Comparison of ENCODE assay signal across 13 cellular contexts in genomic region chr17:39627170-39627716, GRCh38. TPM values are rescaled to one million over a fixed set of nuclear protein-coding genes. Genes with fewer than 3 reads are reported as not detected.
DNase-seq lines count a peak whose midpoint lies in the region; ATAC-seq and TF ChIP-seq lines count a peak whose summit lies in the region.
"Had no signal": no experiment of that assay in that cellular context is flagged by ENCODE, and none has a peak within 500 bp of the region (broad histone marks: within the 10 kb centered on the region; RNA-seq: fewer than 3 reads in every experiment).

No MANE protein-coding gene starts in this region.

- H3K27ac ChIP-seq in ACC112 (ENCODE audit: low read depth, low read length) = no peak overlapping the region
- H3K27ac ChIP-seq in Panc1 (ENCODE audit: low read length) = peak overlapping the region; percentile 48
- no peak overlapping the region for H3K27ac ChIP-seq in ovary

- peaks cover 7% of the 10 kb centered on the region for H3K4me1 ChIP-seq in ACC112 (ENCODE audit: control insufficient read depth, insufficient read depth, low read length, unreplicated experiment)
- peaks cover 16% of the 10 kb centered on the region for H3K4me1 ChIP-seq in Panc1 (ENCODE audit: control insufficient read depth, insufficient read depth, low read length)
- H3K4me1 ChIP-seq in ovary (ENCODE audit: insufficient read depth) = peaks cover 2% of the 10 kb centered on the region

- H3K9me3 ChIP-seq in Panc1 (ENCODE audit: control insufficient read depth, insufficient read depth, low read depth, low read length) = no peaks in the 10 kb centered on the region
- no peaks in the 10 kb centered on the region for H3K9me3 ChIP-seq in ovary

- POLR2A ChIA-PET in Panc1 (lab: Charles Lee) = no interaction called here

- H3K4me3 ChIP-seq in ACC112 (ENCODE audit: low read depth, low read length) = peak overlapping the region; percentile 70
- peak overlapping the region; percentile 38 to 52 for H3K4me3 ChIP-seq in Panc1 (ENCODE audit: low read depth in 2 of 2, low read length in 2 of 2)
- H3K4me3 ChIP-seq in fibroblast of the aortic adventitia (ENCODE audit: low read depth, low read length) = peak overlapping the region; percentile 49
- peak overlapping the region; percentile 26 for H3K4me3 ChIP-seq in ovary
- H3K4me3 ChIP-seq: GM12878 had no signal

- intact Hi-C loops in Panc1 (cut with micrococcal nuclease; ENCODE audit: unreplicated experiment) = loop anchor here (5.0 kb wide), 1 partner anchor 125 kb away; no protein-coding TSS in a partner anchor
- intact Hi-C loops in ovary (cut with DNase I) = loop anchor here in 2 of 4 donors (5.0 to 10.0 kb wide), 2 partner anchors 82 to 125 kb away; no protein-coding TSS in a partner anchor

- H3K36me3 ChIP-seq in ACC112 (ENCODE audit: insufficient read depth, low read length) (no peaks in the 10 kb centered on the region), Panc1 (ENCODE audit: control insufficient read depth, insufficient read depth, low read length) (no peaks in the 10 kb centered on the region), ovary (no peaks in the 10 kb centered on the region)

- in situ Hi-C loops in Panc1 (cut with HindIII; ENCODE audit: low pct_unique_long_range_greater_than_20kb, low sequenced_read_pairs) = no loop called here

- H3K27me3 Mint-ChIP-seq in type B pancreatic cell = peaks cover 62% of the 10 kb centered on the region
- H3K27me3 Mint-ChIP-seq in activated naive CD8-positive, alpha-beta T cell treated with anti-CD3 and anti-CD28 coated beads for 36 hours = peaks cover 42% of the 10 kb centered on the region

- no peaks in the 10 kb centered on the region for H3K36me3 Mint-ChIP-seq in type B pancreatic cell
- no peaks in the 10 kb centered on the region for H3K36me3 Mint-ChIP-seq in activated naive CD8-positive, alpha-beta T cell treated with anti-CD3 and anti-CD28 coated beads for 36 hours
- H3K36me3 Mint-ChIP-seq: CD4-positive, CD25-positive, alpha-beta regulatory T cell had no signal

- TF ChIP-seq CTCF in Panc1 (IDR thresholded peaks at IDR 0.05) (no peak), fibroblast of the aortic adventitia (IDR thresholded peaks at IDR 0.05; ENCODE audit: insufficient read depth, low read length) (no peak), ovary (IDR thresholded peaks at IDR 0.05) (no peak), type B pancreatic cell (conservative IDR thresholded peaks at IDR 0.05) (no peak)

- peaks cover 11% of the 10 kb centered on the region for H3K4me1 Mint-ChIP-seq in type B pancreatic cell (ENCODE audit: unreplicated experiment)
- H3K4me1 Mint-ChIP-seq in activated naive CD8-positive, alpha-beta T cell treated with anti-CD3 and anti-CD28 coated beads for 36 hours = peaks cover 14% of the 10 kb centered on the region

- no peaks in the 10 kb centered on the region for H3K79me2 ChIP-seq in ACC112 (ENCODE audit: control insufficient read depth, insufficient read depth, low read length, unreplicated experiment)

- WGBS in ovary, 3 donors = 0 to 2% (median 2%) methylated on average over 23 to 60 of the region's 60 CpGs

- no peak for TF ChIP-seq EP300 in ovary (IDR thresholded peaks at IDR 0.05)

- no peak overlapping the region for H3K4me3 Mint-ChIP-seq in type B pancreatic cell
- H3K4me3 Mint-ChIP-seq in activated naive CD8-positive, alpha-beta T cell treated with anti-CD3 and anti-CD28 coated beads for 36 hours = no peak overlapping the region

- TF ChIP-seq POLR2A in ovary (IDR thresholded peaks at IDR 0.05) = no peak

- ATAC-seq in Panc1 (no peak), GM18907 (IDR thresholded peaks at IDR 0.05; ENCODE audit: unreplicated experiment) (no peak)
- ATAC-seq: GM12878 had no signal

- H2AFZ ChIP-seq in ACC112 (ENCODE audit: low read length, unreplicated experiment) = peak overlapping the region; percentile 76

- no peak overlapping the region for H3K27ac Mint-ChIP-seq in type B pancreatic cell
- H3K27ac Mint-ChIP-seq in activated naive CD8-positive, alpha-beta T cell treated with anti-CD3 and anti-CD28 coated beads for 36 hours = no peak overlapping the region
- H3K27ac Mint-ChIP-seq: CD4-positive, CD25-positive, alpha-beta regulatory T cell had no signal

- CTCF ChIA-PET in Panc1 (lab: Charles Lee) = interaction anchor here (0.6 kb wide), 2 partner anchors 44 to 72 kb away, joined by 4 read pairs; partner anchors contain the start of gene ERBB2

- no TSS peak for BruUV-seq in Panc1 (replicated peaks; lab: Mats Ljungman, UMichigan)

- H3K9me3 Mint-ChIP-seq in type B pancreatic cell = no peaks in the 10 kb centered on the region
- no peaks in the 10 kb centered on the region for H3K9me3 Mint-ChIP-seq in activated naive CD8-positive, alpha-beta T cell treated with anti-CD3 and anti-CD28 coated beads for 36 hours

- peaks cover 43% of the 10 kb centered on the region for H3K27me3 ChIP-seq in ACC112 (ENCODE audit: insufficient read depth, low read length)
- no peaks in the 10 kb centered on the region for H3K27me3 ChIP-seq in Panc1 (ENCODE audit: control insufficient read depth, insufficient read depth, low read length)
- H3K27me3 ChIP-seq in ovary = no peaks in the 10 kb centered on the region

- DNase-seq in Panc1 (ENCODE audit: low read depth, low spot score) (no peak), fibroblast of the aortic adventitia (ENCODE audit: low read depth) (no peak), ovary (no peak), type B pancreatic cell (ENCODE audit: extremely low spot score, unreplicated experiment) (no peak), HUDEP-2 (lab: John Stamatoyannopoulos, UW; ENCODE audit: unreplicated experiment in 76 of 76) (no peak)
- DNase-seq in activated naive CD8-positive, alpha-beta T cell treated with anti-CD3 and anti-CD28 coated beads for 36 hours = no peak
- DNase-seq: activated T-cell treated with anti-CD3 and anti-CD28 coated beads, Interleukin-2, amount 50 U/mL, for 1 hour; CD4-positive, CD25-positive, alpha-beta regulatory T cell; NCI-H524 treated with DMSO at 0.1 percent for 48 hours had no signal

RNA-seq across cellular contexts. Expression of gene PPP1R1B, which starts 0.5 kb away (rescaled TPM):
- total RNA-seq in Panc1 (2021; ENCODE audit: unreplicated experiment) (45.7 TPM), fibroblast of the aortic adventitia (ENCODE audit: low replicate concordance) (4.1 and 9.0 TPM in 2 replicates), ovary (10 to 100 TPM in 4 of 7 donors, 1 to 10 TPM in 2, under 1 TPM in 1; 0.43 to 23.0 (median 10.1) TPM), type B pancreatic cell (ENCODE audit: low replicate concordance) (1.8 and 3.7 TPM in 2 replicates)
- 80.3 TPM for polyA plus RNA-seq in Panc1 (2012; ENCODE audit: insufficient read length)
- 10 to 100 TPM in 1 of 2 donors, 1 to 10 TPM in 1; 5.1 to 12.9 TPM for polyA plus RNA-seq in ovary
- not detected for total RNA-seq in activated naive CD8-positive, alpha-beta T cell treated with anti-CD3 and anti-CD28 coated beads for 36 hours
- total RNA-seq: CD4-positive, CD25-positive, alpha-beta regulatory T cell; GM12878; LHCN-M2 had no signal
- polyA plus RNA-seq: CD4-positive, CD25-positive, alpha-beta regulatory T cell had no signal

RNA-seq across cellular contexts. Expression of gene STARD3, which starts 9.7 kb away (rescaled TPM):
- total RNA-seq in Panc1 (2021; ENCODE audit: unreplicated experiment) = 44.8 TPM
- 61.7 TPM for polyA plus RNA-seq in Panc1 (2012; ENCODE audit: insufficient read length)
- 18.6 and 20.8 TPM in 2 replicates for total RNA-seq in fibroblast of the aortic adventitia (ENCODE audit: low replicate concordance)
- total RNA-seq in ovary = 10 to 100 TPM; 34.5 to 49.4 (median 44.3) TPM
- 10 to 100 TPM; 42.1 to 55.9 TPM for polyA plus RNA-seq in ovary
- 52.0 and 62.0 TPM in 2 replicates for total RNA-seq in type B pancreatic cell (ENCODE audit: low replicate concordance)
- total RNA-seq in activated naive CD8-positive, alpha-beta T cell treated with anti-CD3 and anti-CD28 coated beads for 36 hours = 10 to 100 TPM; 47.9 to 53.2 TPM

RNA-seq across cellular contexts. Expression of gene NEUROD2, which starts 19.5 kb away (rescaled TPM):
- total RNA-seq in Panc1 (2021; ENCODE audit: unreplicated experiment) (not detected), fibroblast of the aortic adventitia (ENCODE audit: low replicate concordance) (not detected in 2 replicates), ovary (not detected), type B pancreatic cell (ENCODE audit: low replicate concordance) (not detected in 2 replicates)
- not detected for polyA plus RNA-seq in Panc1 (2012; ENCODE audit: insufficient read length)
- not detected for polyA plus RNA-seq in ovary
- total RNA-seq in activated naive CD8-positive, alpha-beta T cell treated with anti-CD3 and anti-CD28 coated beads for 36 hours = not detected
- total RNA-seq: CD4-positive, CD25-positive, alpha-beta regulatory T cell; GM12878; LHCN-M2 had no signal
- polyA plus RNA-seq: CD4-positive, CD25-positive, alpha-beta regulatory T cell; GM12878 had no signal

RNA-seq across cellular contexts. Expression of gene TCAP, which starts 37.9 kb away (rescaled TPM):
- total RNA-seq in Panc1 (2021; ENCODE audit: unreplicated experiment) = 1.6 TPM
- polyA plus RNA-seq in Panc1 (2012; ENCODE audit: insufficient read length) = 3.1 TPM
- total RNA-seq in fibroblast of the aortic adventitia (ENCODE audit: low replicate concordance) = 0.36 and 0.49 TPM in 2 replicates
- total RNA-seq in ovary = 1 to 10 TPM in 6 of 7 donors, under 1 TPM in 1; 0.24 to 1.9 (median 1.3) TPM
- 1 to 10 TPM in 1 of 2 donors, under 1 TPM in 1; 0.47 to 1.6 TPM for polyA plus RNA-seq in ovary
- total RNA-seq in type B pancreatic cell (ENCODE audit: low replicate concordance) = 1.5 and 2.4 TPM in 2 replicates
- total RNA-seq in activated naive CD8-positive, alpha-beta T cell treated with anti-CD3 and anti-CD28 coated beads for 36 hours = under 1 TPM; 0.78 to 0.89 TPM

RNA-seq across cellular contexts. Expression of gene PNMT, which starts 41.0 kb away (rescaled TPM):
- total RNA-seq in Panc1 (2021; ENCODE audit: unreplicated experiment) (2.4 TPM), fibroblast of the aortic adventitia (ENCODE audit: low replicate concordance) (not detected in 2 replicates), ovary (1 to 10 TPM in 5 of 7 donors, under 1 TPM in 1, not detected in 1; 0.60 to 5.1 (median 1.4) TPM), type B pancreatic cell (ENCODE audit: low replicate concordance) (3.3 and 5.4 TPM in 2 replicates)
- 4.6 TPM for polyA plus RNA-seq in Panc1 (2012; ENCODE audit: insufficient read length)
- polyA plus RNA-seq in ovary = 1 to 10 TPM in 1 of 2 donors, not detected in 1; 1.1 TPM
- total RNA-seq in activated naive CD8-positive, alpha-beta T cell treated with anti-CD3 and anti-CD28 coated beads for 36 hours = not detected
- total RNA-seq: GM12878 had no signal
- polyA plus RNA-seq: CD4-positive, CD25-positive, alpha-beta regulatory T cell; GM12878 had no signal
